In the genomic region with DNA sequence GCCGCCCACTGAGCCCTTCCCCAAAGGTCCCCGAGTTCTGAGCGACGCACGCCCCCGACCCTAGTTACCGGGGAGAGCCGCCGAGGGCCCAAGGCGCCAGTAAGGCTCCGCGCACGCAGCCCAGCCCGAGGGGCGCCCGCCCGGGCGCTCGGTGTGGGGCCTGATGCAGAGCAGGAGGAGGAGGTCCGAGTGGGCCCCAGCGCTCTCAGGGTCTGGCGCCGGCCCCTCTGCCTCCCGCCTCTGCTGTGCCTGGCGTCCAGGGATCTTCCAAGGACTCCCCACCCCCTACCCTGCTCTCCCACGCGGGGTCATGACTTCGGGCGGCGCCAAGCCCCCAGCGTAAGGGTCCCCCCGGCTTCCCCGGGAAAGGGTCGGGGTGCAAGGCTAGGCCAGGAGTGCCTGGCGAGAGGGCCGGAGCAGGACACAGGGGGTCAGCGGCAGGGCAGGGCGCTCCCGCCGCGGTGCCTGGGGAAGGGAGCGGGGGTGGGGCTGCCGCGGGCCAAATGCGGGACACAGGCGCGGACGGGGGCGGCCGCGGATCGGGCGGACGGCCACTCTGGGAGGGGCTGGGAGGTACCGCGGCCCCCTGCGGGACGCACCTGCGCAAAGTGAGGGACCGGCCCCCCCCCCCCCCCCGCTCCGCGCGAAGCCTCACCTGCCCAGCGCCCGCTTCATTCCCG, we compare ENCODE assay signal across 8 cellular contexts. TPM values are rescaled to one million over a fixed set of nuclear protein-coding genes. Genes with fewer than 3 reads are reported as not detected.
DNase-seq lines count a peak whose midpoint lies in the region; ATAC-seq and TF ChIP-seq lines count a peak whose summit lies in the region.

No MANE protein-coding gene starts in this region.

- peaks cover 12% of the 10 kb centered on the region for H3K4me1 Mint-ChIP-seq in activated naive CD8-positive, alpha-beta T cell treated with anti-CD3 and anti-CD28 coated beads for 36 hours

- no peaks in the 10 kb centered on the region for H3K27me3 Mint-ChIP-seq in activated naive CD8-positive, alpha-beta T cell treated with anti-CD3 and anti-CD28 coated beads for 36 hours

- H3K4me3 Mint-ChIP-seq in activated naive CD8-positive, alpha-beta T cell treated with anti-CD3 and anti-CD28 coated beads for 36 hours: peak overlapping the region; percentile 83

- no peaks in the 10 kb centered on the region for H4K20me1 ChIP-seq in PC-9 (ENCODE audit: insufficient read depth)

- peaks cover 23% of the 10 kb centered on the region for H3K4me1 ChIP-seq in PC-9 (replicated peaks; ENCODE audit: insufficient read depth)
- H3K4me1 ChIP-seq in left ventricle myocardium inferior: peaks cover 25% of the 10 kb centered on the region
- H3K4me1 ChIP-seq in rectal smooth muscle tissue (ENCODE audit: control insufficient read depth, insufficient read depth, low read length): peaks cover 3% of the 10 kb centered on the region

- DNase-seq in AG08395 (ENCODE audit: low spot score): peak; percentile 14
- DNase-seq in PC-9: peak in 1 of 2 experiments; percentile 32
- peak; percentile 44 for DNase-seq in activated naive CD8-positive, alpha-beta T cell treated with anti-CD3 and anti-CD28 coated beads for 36 hours
- DNase-seq in left ventricle myocardium inferior: peak; percentile 33
- DNase-seq in epidermal melanocyte (ENCODE audit: insufficient read length, low spot score): no peak

- H2AFZ ChIP-seq in PC-9: peak overlapping the region; percentile 95

- BruUV-seq in PC-9 (replicated peaks; lab: Mats Ljungman, UMichigan): no TSS peak

- H3K4me3 ChIP-seq in PC-9 (peak overlapping the region; percentile 93), left ventricle myocardium inferior (peak overlapping the region; percentile 87), rectal smooth muscle tissue (ENCODE audit: low read length) (peak overlapping the region; percentile 82)

- peak overlapping the region; percentile 99 for H3K4me2 ChIP-seq in PC-9

- H3K27me3 ChIP-seq in PC-9 (ENCODE audit: insufficient read depth, low read depth) (no peaks in the 10 kb centered on the region), left ventricle myocardium inferior (ENCODE audit: low read depth) (no peaks in the 10 kb centered on the region), rectal smooth muscle tissue (ENCODE audit: control insufficient read depth, insufficient read depth, low read length) (no peaks in the 10 kb centered on the region)

- peaks cover 49% of the 10 kb centered on the region for H3K79me2 ChIP-seq in PC-9 (ENCODE audit: low read depth)

- H3K27ac Mint-ChIP-seq in activated naive CD8-positive, alpha-beta T cell treated with anti-CD3 and anti-CD28 coated beads for 36 hours: no peak overlapping the region

- ATAC-seq in GM18907 (IDR thresholded peaks at IDR 0.05; ENCODE audit: unreplicated experiment) (peak; percentile 34), HG03103 (IDR thresholded peaks at IDR 0.05; ENCODE audit: low read depth, unreplicated experiment) (peak; percentile 12)

- no peaks in the 10 kb centered on the region for H3K9me3 Mint-ChIP-seq in activated naive CD8-positive, alpha-beta T cell treated with anti-CD3 and anti-CD28 coated beads for 36 hours

- POLR2A ChIA-PET in PC-9 (lab: Charles Lee; ENCODE audit: unreplicated experiment): interaction anchor here (0.6 kb wide), 1 partner anchor 1757 kb away, joined by 7 read pairs; no protein-coding TSS in a partner anchor

- intact Hi-C loops in PC-9 (cut with micrococcal nuclease; ENCODE audit: unreplicated experiment): loop anchor here (2.0 kb wide), 1 partner anchor 79 kb away; no protein-coding TSS in a partner anchor
- intact Hi-C loops in left ventricle myocardium inferior (cut with micrococcal nuclease): loop anchor here (10.0 kb wide), 4 partner anchors 85 to 395 kb away; a partner anchor contains a TSS

- no peaks in the 10 kb centered on the region for H3K9me3 ChIP-seq in PC-9 (ENCODE audit: insufficient read depth, low read depth)
- no peaks in the 10 kb centered on the region for H3K9me3 ChIP-seq in left ventricle myocardium inferior (replicated peaks)

- CTCF ChIA-PET in PC-9 (lab: Charles Lee): no interaction called here

- no peaks in the 10 kb centered on the region for H3K36me3 ChIP-seq in PC-9 (ENCODE audit: low read depth)
- H3K36me3 ChIP-seq in left ventricle myocardium inferior: no peaks in the 10 kb centered on the region
- no peaks in the 10 kb centered on the region for H3K36me3 ChIP-seq in rectal smooth muscle tissue (ENCODE audit: control insufficient read depth, insufficient read depth, low read length)

- peak overlapping the region; percentile 49 for H3K9ac ChIP-seq in rectal smooth muscle tissue (ENCODE audit: low read length)

- H3K27ac ChIP-seq in PC-9 (peak overlapping the region; percentile 48), left ventricle myocardium inferior (replicated peaks) (peak overlapping the region; percentile 93), rectal smooth muscle tissue (ENCODE audit: low read depth, low read length) (peak overlapping the region; percentile 68)

- peaks cover 13% of the 10 kb centered on the region for H3F3A ChIP-seq in PC-9 (ENCODE audit: insufficient read depth, low read depth)

- H3K9me2 ChIP-seq in PC-9 (ENCODE audit: insufficient read depth): no peaks in the 10 kb centered on the region

- TF ChIP-seq CTCF in PC-9 (conservative IDR thresholded peaks at IDR 0.05): no peak
- TF ChIP-seq CTCF in left ventricle myocardium inferior (IDR thresholded peaks at IDR 0.05; ENCODE audit: borderline replicate concordance): no peak

- peaks cover 7% of the 10 kb centered on the region for H3K36me3 Mint-ChIP-seq in activated naive CD8-positive, alpha-beta T cell treated with anti-CD3 and anti-CD28 coated beads for 36 hours

RNA-seq across cellular contexts. Expression of a gene that starts 0.6 kb away (rescaled TPM):
- total RNA-seq in PC-9 (2021) (60.1 and 72.6 TPM in 2 replicates), left ventricle myocardium inferior (23.2 TPM)
- total RNA-seq in activated naive CD8-positive, alpha-beta T cell treated with anti-CD3 and anti-CD28 coated beads for 36 hours: 10 to 100 TPM; 18.1 to 18.4 TPM

RNA-seq across cellular contexts. Expression of a gene that starts 17.5 kb away (rescaled TPM):
- 26.6 and 27.8 TPM in 2 replicates for total RNA-seq in PC-9 (2021)
- total RNA-seq in activated naive CD8-positive, alpha-beta T cell treated with anti-CD3 and anti-CD28 coated beads for 36 hours: 10 to 100 TPM; 33.9 to 34.1 TPM
- total RNA-seq in left ventricle myocardium inferior: 0.41 TPM

Comparison
In these comparisons a context has a peak if more than half of its experiments do, and no peak if none do; other contexts are left out.
1. RNA of a gene that starts 17.5 kb away (total RNA-seq): 33.9 to 34.1 TPM in activated naive CD8-positive, alpha-beta T cell treated with anti-CD3 and anti-CD28 coated beads for 36 hours and 26.6 to 27.8 TPM in PC-9; 0.41 TPM in left ventricle myocardium inferior (single experiment); every median in the first group is over 10 times any median in the second.
2. Peak in every context shown above with its lines, with median percentiles within 50 percentile points of each other: H3K27ac ChIP-seq and H3K4me3 ChIP-seq.